In the genomic region with DNA sequence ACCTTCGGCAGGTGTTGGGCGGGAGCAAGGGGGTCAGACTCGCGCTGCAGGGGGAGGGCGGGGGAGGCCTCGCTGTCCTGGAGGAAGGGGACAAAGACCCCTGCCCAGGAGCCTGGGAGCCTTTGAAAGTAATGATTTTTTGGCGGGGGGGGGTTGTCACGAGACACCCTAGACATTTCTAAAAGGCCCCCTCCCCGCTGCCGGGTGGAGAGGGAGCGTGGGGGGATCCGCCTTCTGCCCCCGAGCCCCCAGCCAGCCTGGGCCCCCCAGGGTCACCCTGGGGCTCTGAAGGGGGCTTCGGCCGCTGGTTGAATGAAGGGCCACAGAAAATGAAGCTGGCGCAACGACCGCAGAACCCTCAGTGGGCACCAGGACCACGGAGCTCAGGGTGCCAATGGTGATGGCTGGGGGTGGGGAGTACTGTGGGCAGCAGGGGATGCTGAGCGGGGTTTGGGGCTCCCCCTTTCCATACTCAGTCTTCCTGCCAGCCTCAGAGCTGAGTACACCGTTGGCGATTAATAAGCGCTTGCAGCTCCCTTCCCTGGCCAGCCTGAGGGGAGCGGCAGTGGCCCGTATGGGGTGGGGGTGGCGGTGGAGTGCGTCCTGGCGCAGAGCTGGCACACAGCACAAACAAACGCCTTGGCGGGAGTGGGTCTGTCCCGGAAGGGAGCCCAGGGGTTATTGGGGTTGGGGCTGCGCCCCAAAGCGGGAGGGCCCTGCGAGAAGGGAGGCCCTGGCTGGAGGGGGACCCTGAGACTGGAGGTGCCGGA, we compare ENCODE assay signal across 8 cellular contexts. TPM values are rescaled to one million over a fixed set of nuclear protein-coding genes. Genes with fewer than 3 reads are reported as not detected.
DNase-seq lines count a peak whose midpoint lies in the region; ATAC-seq and TF ChIP-seq lines count a peak whose summit lies in the region.

No MANE protein-coding gene starts in this region.

- no peak overlapping the region for H2AFZ ChIP-seq in mesenchymal stem cell (ENCODE audit: low read depth, low read length)

- 16% methylated on average over 33 of the region's 35 CpGs for WGBS in mesenchymal stem cell

- peaks cover 4% of the 10 kb centered on the region for H3K9me3 ChIP-seq in mesenchymal stem cell (ENCODE audit: control insufficient read depth, low read length)
- peaks cover 0 to 2% (median 2%) of the 10 kb centered on the region in 3 donors for H3K9me3 ChIP-seq in tibial artery

- TF ChIP-seq CTCF in BJ (IDR thresholded peaks at IDR 0.05; ENCODE audit: insufficient read depth, low read depth, low read length) (no peak), tibial artery (IDR thresholded peaks at IDR 0.05) (no peak)

- H3K9ac ChIP-seq in mesenchymal stem cell (ENCODE audit: low read length) = no peak overlapping the region

- peak overlapping the region; percentile 69 for H3K4me3 ChIP-seq in BJ (ENCODE audit: low read depth, low read length)
- H3K4me3 ChIP-seq in mesenchymal stem cell (ENCODE audit: insufficient read depth in 1 of 2, low read depth in 1 of 2, low read length in 2 of 2) = peak overlapping the region in 1 of 2 experiments; percentile 70
- H3K4me3 ChIP-seq in tibial artery = peak overlapping the region; percentile 65 to 85

- H4K91ac ChIP-seq in mesenchymal stem cell (ENCODE audit: low read length) = no peak overlapping the region

- H3K14ac ChIP-seq in mesenchymal stem cell (ENCODE audit: low read length in 2 of 2) = no peak overlapping the region

- H3K4ac ChIP-seq in mesenchymal stem cell (ENCODE audit: low read depth in 1 of 2, low read length in 2 of 2) = no peak overlapping the region

- H3K18ac ChIP-seq in mesenchymal stem cell (ENCODE audit: low read depth in 1 of 2, low read length in 2 of 2) = no peak overlapping the region

- H3K4me1 ChIP-seq in mesenchymal stem cell (ENCODE audit: control insufficient read depth, insufficient read depth, low read depth, low read length) (peaks cover 38% of the 10 kb centered on the region), tibial artery (peaks cover 0 to 55% (median 51%) of the 10 kb centered on the region in 4 donors)

- H2BK120ac ChIP-seq in mesenchymal stem cell (ENCODE audit: low read depth, low read length) = no peak overlapping the region

- peak overlapping the region; percentile 82 for H3K27ac ChIP-seq in angular gyrus (ENCODE audit: low read depth, low read length)
- no peak overlapping the region for H3K27ac ChIP-seq in mesenchymal stem cell (ENCODE audit: low read length, poor library complexity, severe bottlenecking)
- peak overlapping the region; percentile 78 to 82 for H3K27ac ChIP-seq in tibial artery

- CTCF ChIA-PET in BJ (lab: Yijun Ruan, JAX) = interaction anchor here (0.7 to 12.4 kb wide), 13 partner anchors 8 to 468 kb away, joined by 3 to 301 read pairs (median 14); partner anchors contain the start of genes KRTAP5-2 and KRTAP5-5

- H3K27me3 ChIP-seq in BJ (ENCODE audit: control insufficient read depth, insufficient read depth, low read length) (peaks cover 2% of the 10 kb centered on the region; the same call in 1 of the 2 replicates), mesenchymal stem cell (ENCODE audit: control insufficient read depth in 1 of 2, insufficient read depth in 1 of 2, low read length in 2 of 2) (peaks cover 26 to 63% of the 10 kb centered on the region in 2 experiments), tibial artery (no peaks in the 10 kb centered on the region)

- H3K4me2 ChIP-seq in mesenchymal stem cell (ENCODE audit: low read length, poor library complexity, severe bottlenecking) = peak overlapping the region; percentile 90

- H3K23ac ChIP-seq in mesenchymal stem cell (ENCODE audit: low read length in 2 of 2) = no peak overlapping the region

- H3K36me3 ChIP-seq in BJ (ENCODE audit: control insufficient read depth, insufficient read depth, low read length) (no peaks in the 10 kb centered on the region), mesenchymal stem cell (ENCODE audit: control insufficient read depth in 1 of 2, insufficient read depth in 2 of 2, low read depth in 1 of 2, low read length in 2 of 2) (peaks cover 0 to 12% of the 10 kb centered on the region in 2 experiments), tibial artery (no peaks in the 10 kb centered on the region)

- no peak overlapping the region for H2BK12ac ChIP-seq in mesenchymal stem cell (ENCODE audit: low read length in 2 of 2)

- H2BK5ac ChIP-seq in mesenchymal stem cell (ENCODE audit: low read depth, low read length, poor library complexity, severe bottlenecking) = no peak overlapping the region

- peaks cover 12% of the 10 kb centered on the region for H3K79me1 ChIP-seq in mesenchymal stem cell (replicated peaks; ENCODE audit: low read length, poor library complexity, severe bottlenecking)

- no peak overlapping the region for H4K8ac ChIP-seq in mesenchymal stem cell (ENCODE audit: low read length)

- DNase-seq in BJ (ENCODE audit: low read depth) = no peak
- peak; percentile 19 for DNase-seq in NCI-H1105 (lab: John Stamatoyannopoulos, UW)
- no peak for DNase-seq in mesenchymal stem cell
- peak in 1 of 2 donors; percentile 21 for DNase-seq in tibial artery

- H2AK5ac ChIP-seq in mesenchymal stem cell (ENCODE audit: low read length, severe bottlenecking) = no peak overlapping the region

- POLR2A ChIA-PET in BJ (lab: Charles Lee) = no interaction called here

- intact Hi-C loops in tibial artery (cut with DNase I; ENCODE audit: low total_unique reads) = loop anchor here (1.0 to 10.0 kb wide), 2 partner anchors 26 to 118 kb away; no protein-coding TSS in a partner anchor

- ATAC-seq in HG03469 (IDR thresholded peaks at IDR 0.05; ENCODE audit: unreplicated experiment) (no peak), HG02571 (IDR thresholded peaks at IDR 0.05; ENCODE audit: unreplicated experiment) (no peak), HG02798 (IDR thresholded peaks at IDR 0.05; ENCODE audit: poor library complexity, unreplicated experiment) (no peak)

- H2BK15ac ChIP-seq in mesenchymal stem cell (ENCODE audit: low read depth, poor library complexity, severe bottlenecking) = no peak overlapping the region

RNA-seq across cellular contexts. Expression of gene DUSP8, which starts 1.2 kb away (rescaled TPM):
- polyA plus RNA-seq in BJ (2011; rRNA removed) = 1.9 and 3.4 TPM in 2 replicates
- polyA minus RNA-seq in BJ (2011; rRNA and poly(A)+ RNA removed) = 3.0 and 3.7 TPM in 2 replicates
- polyA plus RNA-seq in mesenchymal stem cell (2013, experiment 1 of 2) = 6.2 TPM
- 5.8 TPM for polyA plus RNA-seq in mesenchymal stem cell (2013, experiment 2 of 2)

RNA-seq across cellular contexts. Expression of gene KRTAP5-1, which starts 11.8 kb away (rescaled TPM):
- not detected in 2 replicates for polyA plus RNA-seq in BJ (2011; rRNA removed)
- polyA minus RNA-seq in BJ (2011; rRNA and poly(A)+ RNA removed) = not detected in 2 replicates
- not detected for polyA plus RNA-seq in mesenchymal stem cell (2013, experiment 1 of 2)
- not detected for polyA plus RNA-seq in mesenchymal stem cell (2013, experiment 2 of 2)

RNA-seq across cellular contexts. Expression of gene KRTAP5-2, which starts 24.8 kb away (rescaled TPM):
- not detected in 2 replicates for polyA plus RNA-seq in BJ (2011; rRNA removed)
- not detected in 2 replicates for polyA minus RNA-seq in BJ (2011; rRNA and poly(A)+ RNA removed)
- not detected for polyA plus RNA-seq in mesenchymal stem cell (2013, experiment 1 of 2)
- polyA plus RNA-seq in mesenchymal stem cell (2013, experiment 2 of 2) = not detected

RNA-seq across cellular contexts. Expression of gene KRTAP5-3, which starts 35.0 kb away (rescaled TPM):
- not detected in 2 replicates for polyA plus RNA-seq in BJ (2011; rRNA removed)
- polyA minus RNA-seq in BJ (2011; rRNA and poly(A)+ RNA removed) = not detected in 2 replicates
- not detected for polyA plus RNA-seq in mesenchymal stem cell (2013, experiment 1 of 2)
- not detected for polyA plus RNA-seq in mesenchymal stem cell (2013, experiment 2 of 2)

RNA-seq across cellular contexts. Expression of gene KRTAP5-4, which starts 48.7 kb away (rescaled TPM):
- not detected in 2 replicates for polyA plus RNA-seq in BJ (2011; rRNA removed)
- not detected in 2 replicates for polyA minus RNA-seq in BJ (2011; rRNA and poly(A)+ RNA removed)
- polyA plus RNA-seq in mesenchymal stem cell (2013, experiment 1 of 2) = not detected
- not detected for polyA plus RNA-seq in mesenchymal stem cell (2013, experiment 2 of 2)
